ENCODE assay signal across 8 cellular contexts in genomic region chr6:158143700-158144099, GRCh38.
DNase-seq lines count a peak whose midpoint lies in the region; TF ChIP-seq lines count a peak whose summit lies in the region.

No MANE protein-coding gene starts in this region.

- peak; percentile 35; the same call in 1 of the 2 replicates for TF ChIP-seq CTCF in GM12874 (IDR thresholded peaks at IDR 0.05; ENCODE audit: insufficient read depth, low read depth, low read length)

- peak; percentile 17 for DNase-seq in ACHN
- peak; percentile 54 for DNase-seq in OCI-M1 (lab: John Stamatoyannopoulos, UW)
- DNase-seq in fibroblast of peridontal ligament (ENCODE audit: extremely low read depth): peak; percentile 24
- no peak for DNase-seq in NCI-H526 treated with DMSO at 0.1 percent for 48 hours (lab: John Stamatoyannopoulos, UW)
- no peak for DNase-seq in activated effector memory CD4-positive, alpha-beta T cell treated with anti-CD3 and anti-CD28 coated beads, Interleukin-2, amount 50 U/mL, for 16 hours
- no peak for DNase-seq in epidermal melanocyte (ENCODE audit: insufficient read length, low spot score)
- DNase-seq in COR-L47 (lab: John Stamatoyannopoulos, UW): no peak

- in situ Hi-C loops in ACHN (cut with HindIII; ENCODE audit: low pct_ligation_motif_present, low pct_unique_long_range_greater_than_20kb, low sequenced_read_pairs): no loop called here

Comparison
In these comparisons a context has a peak if more than half of its experiments do, and no peak if none do; other contexts are left out.
1. DNase-seq: peak in ACHN (single experiment), OCI-M1 (single experiment) and fibroblast of peridontal ligament (single experiment); none in NCI-H526 treated with DMSO at 0.1 percent for 48 hours (single experiment), activated effector memory CD4-positive, alpha-beta T cell treated with anti-CD3 and anti-CD28 coated beads, Interleukin-2, amount 50 U/mL, for 16 hours (single experiment), epidermal melanocyte (single experiment) and COR-L47 (single experiment).